Comparison of ENCODE assay signal across 9 cellular contexts in genomic region chr2:62410015-62410453, GRCh38.
DNase-seq lines count a peak whose midpoint lies in the region; ATAC-seq and TF ChIP-seq lines count a peak whose summit lies in the region.
"Had no signal": no experiment of that assay in that cellular context is flagged by ENCODE, and none has a peak within 500 bp of the region (broad histone marks: within the 10 kb centered on the region; RNA-seq: fewer than 3 reads in every experiment).

No MANE protein-coding gene starts in this region.

- no peak overlapping the region for H3K4me2 ChIP-seq in neural cell (ENCODE audit: low read length)

- no peaks in the 10 kb centered on the region for H3K9me2 ChIP-seq in neural cell (ENCODE audit: insufficient read depth, low read length)

- peak; percentile 40 for TF ChIP-seq RAD21 in neural cell (conservative IDR thresholded peaks at IDR 0.05)

- DNase-seq in GM12865 (ENCODE audit: low read depth) (peak; percentile 63), MV-4-11 (lab: John Stamatoyannopoulos, UW) (peak; percentile 35), caudate nucleus (lab: John Stamatoyannopoulos, UW) (peak in 28 of 61 donors; percentile 8 to 67 (median 21)), COLO829 (ENCODE audit: low spot score) (no peak), DMS114 treated with DMSO at 0.1 percent for 48 hours (lab: John Stamatoyannopoulos, UW; ENCODE audit: unreplicated experiment) (no peak)
- DNase-seq: stimulated activated CD4-positive, alpha-beta T cell treated with anti-CD3 and anti-CD28 coated beads, Interleukin-4, amount 100 ng/mL, for 4 hours had no signal

- ATAC-seq in GM19467 (IDR thresholded peaks at IDR 0.05; ENCODE audit: unreplicated experiment) (no peak), GM21360 (IDR thresholded peaks at IDR 0.05; ENCODE audit: unreplicated experiment) (no peak)

- H3K27ac ChIP-seq in caudate nucleus (ENCODE audit: low read depth, low read length): peak overlapping the region; percentile 79
- no peak overlapping the region for H3K27ac ChIP-seq in neural cell (ENCODE audit: low read length)

- no peak for TF ChIP-seq EP300 in neural cell (conservative IDR thresholded peaks at IDR 0.05; ENCODE audit: poor library complexity, severe bottlenecking)

- no peak overlapping the region for H3K4me3 ChIP-seq in GM12865 (ENCODE audit: low read depth, low read length)
- no peak overlapping the region for H3K4me3 ChIP-seq in neural cell (ENCODE audit: low read length)

- no peaks in the 10 kb centered on the region for H4K20me1 ChIP-seq in neural cell (ENCODE audit: insufficient read depth)

- no peaks in the 10 kb centered on the region for H3K27me3 ChIP-seq in neural cell (ENCODE audit: insufficient read depth, low read depth, low read length)

- H3K9ac ChIP-seq in neural cell (ENCODE audit: low read length): no peak overlapping the region

- H3F3A ChIP-seq in neural cell (ENCODE audit: insufficient read depth, low read length, poor library complexity, severe bottlenecking): no peaks in the 10 kb centered on the region

- H3K36me3 ChIP-seq in neural cell (ENCODE audit: insufficient read depth, low read length): no peaks in the 10 kb centered on the region

- H3K9me3 ChIP-seq in neural cell (ENCODE audit: low read length): no peaks in the 10 kb centered on the region

- no peak overlapping the region for H2AFZ ChIP-seq in neural cell (ENCODE audit: low read depth, low read length)

- TF ChIP-seq CTCF in GM12865 (IDR thresholded peaks at IDR 0.05; ENCODE audit: insufficient read depth, low read depth, low read length, missing control alignments) (peak; percentile 50), neural cell (IDR thresholded peaks at IDR 0.05; ENCODE audit: poor library complexity, severe bottlenecking) (no peak)

- H3K79me2 ChIP-seq in neural cell (replicated peaks; ENCODE audit: insufficient read depth, low read length): no peaks in the 10 kb centered on the region

TF ChIP-seq in neural cell, 6 proteins besides CTCF, POLR2A, EP300 and RAD21:
- TF ChIP-seq MXI1 (conservative IDR thresholded peaks at IDR 0.05; ENCODE audit: poor library complexity, severe bottlenecking) (no peak), REST (IDR thresholded peaks at IDR 0.05; ENCODE audit: borderline replicate concordance) (no peak), TAF1 (IDR thresholded peaks at IDR 0.05; ENCODE audit: low read depth) (no peak), SMC3 (conservative IDR thresholded peaks at IDR 0.05; ENCODE audit: poor library complexity) (peak; percentile 37), EZH2 (IDR thresholded peaks at IDR 0.05; ENCODE audit: borderline replicate concordance, insufficient read depth, low read length, poor library complexity, severe bottlenecking) (no peak), POLR2AphosphoS5 (IDR thresholded peaks at IDR 0.05) (no peak)
TF ChIP-seq in neural cell: peak in this region for 1.

Comparison
In these comparisons a context has a peak if more than half of its experiments do, and no peak if none do; other contexts are left out.
1. DNase-seq: peak in GM12865 (single experiment) and MV-4-11 (single experiment); none in COLO829 (single experiment) and DMS114 treated with DMSO at 0.1 percent for 48 hours (single experiment).